ENCODE assay signal across 8 cellular contexts in genomic region chr6:95091823-95092436, GRCh38.
A peak's percentile ranks its signal among the peaks of the same experiment; 100 is the strongest.
DNase-seq lines count a peak whose midpoint lies in the region; ATAC-seq and TF ChIP-seq lines count a peak whose summit lies in the region.

No MANE protein-coding gene starts in this region.

- TF ChIP-seq CTCF in ascending aorta (IDR thresholded peaks at IDR 0.05), result peak in 2 of 3 experiments; percentile 25 to 26

- H3K27ac ChIP-seq in ascending aorta, result no peak overlapping the region

- no peaks in the 10 kb centered on the region for H3K4me1 ChIP-seq in ascending aorta

- no peaks in the 10 kb centered on the region for H3K27me3 ChIP-seq in ascending aorta

- H3K9me3 ChIP-seq in ascending aorta, result no peaks in the 10 kb centered on the region

- intact Hi-C loops in ascending aorta (cut with DNase I) (no loop called here), left colon (cut with DNase I, micrococcal nuclease) (no loop called here)

- H3K36me3 ChIP-seq in ascending aorta, result no peaks in the 10 kb centered on the region

- ATAC-seq in GM19035 (IDR thresholded peaks at IDR 0.05; ENCODE audit: unreplicated experiment) (peak; percentile 91), HG03175 (IDR thresholded peaks at IDR 0.05; ENCODE audit: unreplicated experiment) (peak; percentile 87), left colon (peak; percentile 54)

- peak overlapping the region in 1 of 2 donors; percentile 17 for H3K4me3 ChIP-seq in ascending aorta

- DNase-seq in CD1c-positive myeloid dendritic cell (ENCODE audit: extremely low spot score) (peak; percentile 8), NCI-H2227 treated with DMSO at 0.1 percent for 48 hours (lab: John Stamatoyannopoulos, UW) (peak; percentile 31), ascending aorta (ENCODE audit: low spot score in 2 of 2) (no peak), left colon (no peak), activated gamma-delta T cell (lab: John Stamatoyannopoulos, UW) (no peak)
- DNase-seq in activated CD8-positive, alpha-beta memory T cell treated with anti-CD3 and anti-CD28 coated beads for 24 hours, result no peak

Comparison
In these comparisons a context has a peak if more than half of its experiments do, and no peak if none do; other contexts are left out.
1. DNase-seq: peak in CD1c-positive myeloid dendritic cell (single experiment) and NCI-H2227 treated with DMSO at 0.1 percent for 48 hours (single experiment); none in ascending aorta (0 of 2), left colon (0 of 2), activated gamma-delta T cell (single experiment) and activated CD8-positive, alpha-beta memory T cell treated with anti-CD3 and anti-CD28 coated beads for 24 hours (single experiment).
2. Peak in every context shown above with its lines, with median percentiles within 50 percentile points of each other: ATAC-seq.